1 cellular context compared by ENCODE assay signal in genomic region chr6:112946051-112946450, GRCh38.
A peak's percentile ranks its signal among the peaks of the same experiment; 100 is the strongest.
TF ChIP-seq lines count a peak whose summit lies in the region.

No MANE protein-coding gene starts in this region.

TF ChIP-seq in K562, 482 proteins besides CTCF, POLR2A, EP300 and RAD21 (continued from another document):
- TF ChIP-seq HMBOX1 (IDR thresholded peaks at IDR 0.05) (0 out of 2 replicates have a peak, but pooled peaks have one; percentile 47), CEBPG (CRISPR knock-in tag; IDR thresholded peaks at IDR 0.05) (no peak), CEBPG (tag; conservative IDR thresholded peaks at IDR 0.05 in 1 of 2, IDR thresholded peaks at IDR 0.05 in 1 of 2) (peak; percentile 47 to 60; a peak in 3 of 4 replicates)
